In genomic region chr3:89622063-89622700, GRCh38 we compare ENCODE assay signal across 30 cellular contexts.
"Had no signal": no experiment of that assay in that cellular context is flagged by ENCODE, and none has a peak within 500 bp of the region (broad histone marks: within the 10 kb centered on the region; RNA-seq: fewer than 3 reads in every experiment).

No MANE protein-coding gene starts in this region.

- H3K9me3 ChIP-seq: gastrocnemius medialis had no signal

- H3K36me3 ChIP-seq: brain microvascular endothelial cell, gastrocnemius medialis, heart right ventricle had no signal

- H3K27me3 ChIP-seq: brain microvascular endothelial cell, dorsolateral prefrontal cortex, gastrocnemius medialis, heart right ventricle had no signal

- ATAC-seq: activated CD4-positive, alpha-beta T cell treated with anti-CD3 and anti-CD28 coated beads for 36 hours; activated CD8-positive, alpha-beta memory T cell treated with anti-CD3 and anti-CD28 coated beads, Interleukin-2, amount 10 ng/mL, durations not matched to agents 7 days and 5 days; activated CD8-positive, alpha-beta T cell treated with anti-CD3 and anti-CD28 coated beads, Interleukin-2, amount 10 ng/mL, durations not matched to agents 7 days and 5 days; activated naive CD4-positive, alpha-beta T cell treated with anti-CD3 and anti-CD28 coated beads, Interleukin-2, amount 50 U/mL, for 72 hours; activated T-cell treated with anti-CD3 and anti-CD28 coated beads, Interleukin-2, amount 50 U/mL, for 72 hours; esophagus mucosa; gastrocnemius medialis had no signal

- H3K4me3 ChIP-seq: coronary artery, dorsolateral prefrontal cortex, gastrocnemius medialis, heart right ventricle had no signal

- DNase-seq: activated CD4-positive, alpha-beta memory T cell treated with anti-CD3 and anti-CD28 coated beads for 36 hours; activated CD4-positive, alpha-beta T cell treated with anti-CD3 and anti-CD28 coated beads for 36 hours; activated CD4-positive, alpha-beta T cell treated with anti-CD3 and anti-CD28 coated beads, Interleukin-2, amount 10 ng/mL, durations not matched to agents 24 days and 14 days; activated CD4-positive, CD25-positive, alpha-beta regulatory T cell; activated CD4-positive, CD25-positive, alpha-beta regulatory T cell treated with anti-CD3 and anti-CD28 coated beads, Interleukin-2, amount 50 U/mL, for 72 hours; activated CD8-positive, alpha-beta memory T cell treated with anti-CD3 and anti-CD28 coated beads, Interleukin-2, amount 10 ng/mL, durations not matched to agents 7 days and 5 days; activated CD8-positive, alpha-beta memory T cell treated with anti-CD3 and anti-CD28 coated beads, Interleukin-2, amount 50 U/mL, for 4 hours; activated CD8-positive, alpha-beta T cell treated with anti-CD3 and anti-CD28 coated beads, Interleukin-2, amount 10 ng/mL, durations not matched to agents 7 days and 5 days; activated gamma-delta T cell; activated naive CD4-positive, alpha-beta T cell; activated naive CD4-positive, alpha-beta T cell treated with anti-CD3 and anti-CD28 coated beads, Interleukin-2, amount 10 ng/mL, durations not matched to agents 7 days and 5 days; activated naive CD8-positive, alpha-beta T cell treated with anti-CD3 and anti-CD28 coated beads, Interleukin-2, amount 10 ng/mL, durations not matched to agents 7 days and 5 days; activated T-cell treated with anti-CD3 and anti-CD28 coated beads, Interleukin-2, amount 50 U/mL, for 24 hours; activated T-cell treated with anti-CD3 and anti-CD28 coated beads, Interleukin-2, amount 50 U/mL, for 72 hours; amniotic stem cell; anterior cingulate cortex; brain microvascular endothelial cell; central memory CD4-positive, alpha-beta T cell; cerebellar nuclear complex; dorsolateral prefrontal cortex; effector memory CD4-positive, alpha-beta T cell; endodermal cell; foreskin fibroblast; gastrocnemius medialis; glutamatergic neuron; heart right ventricle; T-helper 2 cell had no signal

- H3K27ac ChIP-seq: brain microvascular endothelial cell, dorsolateral prefrontal cortex, gastrocnemius medialis had no signal

- H3K4me1 ChIP-seq: gastrocnemius medialis, heart right ventricle had no signal
